Comparison of ENCODE assay signal across 29 cellular contexts in the genomic region with DNA sequence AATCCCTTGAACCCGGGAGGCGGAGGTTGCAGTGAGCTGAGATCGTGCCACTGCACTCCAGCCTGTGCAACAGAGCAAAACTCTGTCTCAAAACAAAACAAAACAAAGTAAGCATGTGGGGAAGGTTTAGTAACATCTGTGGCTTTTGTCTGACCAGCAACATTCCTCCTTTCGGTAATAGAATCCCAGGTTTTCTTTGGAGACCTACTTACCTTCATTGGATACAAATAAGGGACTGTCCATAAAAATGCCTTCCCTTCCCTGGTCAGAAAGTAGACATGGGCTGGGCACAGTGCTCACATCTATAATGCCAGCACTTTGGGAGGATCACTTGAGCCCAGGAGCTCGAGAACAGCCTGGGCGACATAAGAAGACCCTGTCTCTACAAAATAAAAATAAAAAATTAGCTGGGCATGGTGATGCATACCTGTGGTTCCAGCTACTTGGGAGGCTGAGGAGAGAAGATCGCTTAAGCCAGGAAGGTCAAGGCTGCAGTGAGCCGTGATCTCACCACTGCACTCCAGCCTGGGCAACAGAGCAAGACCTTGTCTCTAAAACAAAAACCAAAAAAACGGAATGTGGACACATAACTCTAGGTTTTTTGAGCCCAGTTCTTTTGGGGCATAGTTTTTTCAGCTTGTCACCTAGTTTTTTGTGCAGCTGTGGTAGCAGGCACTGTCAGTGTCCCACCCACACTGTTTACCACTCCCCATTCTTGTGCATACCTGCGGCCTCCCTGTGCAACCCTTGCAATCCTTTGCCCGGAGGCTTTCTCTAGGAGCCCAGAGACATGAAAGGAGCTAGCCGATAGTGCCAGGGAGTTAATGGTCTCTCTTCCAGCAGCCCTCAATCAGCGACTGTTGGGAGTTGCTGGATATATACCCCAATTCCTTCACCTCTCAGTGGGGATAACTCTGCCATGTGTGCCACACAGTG. TPM values are rescaled to one million over a fixed set of nuclear protein-coding genes. Genes with fewer than 3 reads are reported as not detected.
DNase-seq lines count a peak whose midpoint lies in the region; ATAC-seq and TF ChIP-seq lines count a peak whose summit lies in the region.
"Had no signal": no experiment of that assay in that cellular context is flagged by ENCODE, and none has a peak within 500 bp of the region (broad histone marks: within the 10 kb centered on the region; RNA-seq: fewer than 3 reads in every experiment).

No MANE protein-coding gene starts in this region.

- BruUV-seq in Caco-2 (replicated peaks; lab: Mats Ljungman, UMichigan) = no TSS peak
- BruUV-seq in PC-3 (replicated peaks; lab: Mats Ljungman, UMichigan) = no TSS peak

- H3K9me2 ChIP-seq in PC-3 (replicated peaks; ENCODE audit: low read length) = no peaks in the 10 kb centered on the region

- no peaks in the 10 kb centered on the region for H4K20me1 ChIP-seq in PC-3 (ENCODE audit: low read length)

- H3F3A ChIP-seq in PC-3 (ENCODE audit: low read length, unreplicated experiment) = no peaks in the 10 kb centered on the region

- H3K4me3 Mint-ChIP-seq in Caco-2 (ENCODE audit: unreplicated experiment) = no peak overlapping the region
- H3K4me3 Mint-ChIP-seq in activated CD4-positive, alpha-beta memory T cell treated with anti-CD3 and anti-CD28 coated beads for 36 hours = no peak overlapping the region
- H3K4me3 Mint-ChIP-seq: activated naive CD4-positive, alpha-beta T cell treated with anti-CD3 and anti-CD28 coated beads, Interleukin-2, amount 10 ng/mL, durations not matched to agents 7 days and 5 days; naive B cell; stimulated activated naive CD8-positive, alpha-beta T cell treated with anti-CD3 and anti-CD28 coated beads, Interleukin-15, Interleukin-2, amounts not matched to agents 100 ng/mL and 50 ng/mL, for 24 hours; T-cell had no signal

- no peak overlapping the region for H3K4me3 ChIP-seq in Caco-2 (ENCODE audit: low read depth, low read length)
- H3K4me3 ChIP-seq in PC-3 (ENCODE audit: low read length) = no peak overlapping the region
- H3K4me3 ChIP-seq in choroid plexus epithelial cell (ENCODE audit: low read depth, low read length) = no peak overlapping the region
- H3K4me3 ChIP-seq: transverse colon had no signal

- CTCF ChIA-PET in Caco-2 (lab: Charles Lee) = interaction anchor here (0.6 kb wide), 1 partner anchor 84 kb away, joined by 3 read pairs; no protein-coding TSS in a partner anchor
- CTCF ChIA-PET in PC-3 (lab: Charles Lee) = no interaction called here
- CTCF ChIA-PET in activated CD4-positive, alpha-beta memory T cell treated with anti-CD3 and anti-CD28 coated beads for 36 hours (lab: Charles Lee) = interaction anchor here (1.1 kb wide), 1 partner anchor 151 kb away, joined by 5 read pairs; no protein-coding TSS in a partner anchor

- H3K27me3 ChIP-seq in Caco-2 (replicated peaks; ENCODE audit: control insufficient read depth, insufficient read depth, low read length) = no peaks in the 10 kb centered on the region
- no peaks in the 10 kb centered on the region for H3K27me3 ChIP-seq in PC-3 (ENCODE audit: low read length)
- H3K27me3 ChIP-seq: transverse colon had no signal

- POLR2A ChIA-PET in Caco-2 (lab: Charles Lee) (no interaction called here), PC-3 (lab: Charles Lee; ENCODE audit: unreplicated experiment) (interaction anchor here (0.9 kb wide), 1 partner anchor 34 kb away, joined by 3 read pairs; the partner anchor contains the start of genes BAG1 and CHMP5)
- POLR2A ChIA-PET in activated CD4-positive, alpha-beta memory T cell treated with anti-CD3 and anti-CD28 coated beads for 36 hours (lab: Charles Lee) = no interaction called here

- peaks cover 14% of the 10 kb centered on the region for H3K4me1 ChIP-seq in Caco-2
- H3K4me1 ChIP-seq in PC-3 (ENCODE audit: insufficient read depth, low read length) = peaks cover 55% of the 10 kb centered on the region

- DNase-seq in Caco-2 (peak in 1 of 2 experiments; percentile 56), PC-3 (peak; percentile 6), choroid plexus epithelial cell (ENCODE audit: low read depth) (peak; percentile 27), renal cortical epithelial cell (ENCODE audit: low read depth) (peak; percentile 87), DMS 273 treated with DMSO at 0.1 percent for 48 hours (lab: John Stamatoyannopoulos, UW) (no peak)
- DNase-seq in activated CD4-positive, alpha-beta memory T cell treated with anti-CD3 and anti-CD28 coated beads for 36 hours = no peak
- DNase-seq: activated naive CD4-positive, alpha-beta T cell treated with anti-CD3 and anti-CD28 coated beads, Interleukin-2, amount 10 ng/mL, durations not matched to agents 7 days and 5 days; activated T-cell treated with anti-CD3 and anti-CD28 coated beads, Interleukin-2, amount 50 U/mL, for 48 hours; aorta; H7; KBM-7; naive B cell; NCI-H1694 treated with DMSO at 0.1 percent for 48 hours; NCI-H2171 treated with DMSO at 0.1 percent for 48 hours; NCI-H526 treated with DMSO at 0.1 percent for 48 hours; nucleus accumbens; SHP77; stimulated activated CD4-positive, alpha-beta T cell treated with anti-CD3 and anti-CD28 coated beads, Interleukin-12 subunit alpha, Interleukin-12 subunit beta, amount 100 ng/mL, for 4 hours; stimulated activated CD4-positive, alpha-beta T cell treated with anti-CD3 and anti-CD28 coated beads, Interleukin-4, amount 100 ng/mL, for 4 hours; T-cell; transverse colon had no signal

- H3K9me3 ChIP-seq in Caco-2 = no peaks in the 10 kb centered on the region
- H3K9me3 ChIP-seq in PC-3 (ENCODE audit: low read length) = no peaks in the 10 kb centered on the region
- H3K9me3 ChIP-seq: transverse colon had no signal

- H3K4me2 ChIP-seq in PC-3 (ENCODE audit: low read length) = no peak overlapping the region

- H3K9ac ChIP-seq in PC-3 (ENCODE audit: low read length) = peak overlapping the region; percentile 71; the same call in 1 of the 2 replicates

- ATAC-seq in PC-3 = no peak
- ATAC-seq in HG03571 (IDR thresholded peaks at IDR 0.05; ENCODE audit: unreplicated experiment) = no peak
- no peak for ATAC-seq in HG02759 (IDR thresholded peaks at IDR 0.05; ENCODE audit: unreplicated experiment)
- ATAC-seq: T-cell had no signal

- H2AFZ ChIP-seq in PC-3 (ENCODE audit: low read length) = no peak overlapping the region

- no peaks in the 10 kb centered on the region for H3K9me3 Mint-ChIP-seq in Caco-2 (ENCODE audit: unreplicated experiment)
- H3K9me3 Mint-ChIP-seq in activated CD4-positive, alpha-beta memory T cell treated with anti-CD3 and anti-CD28 coated beads for 36 hours = no peaks in the 10 kb centered on the region
- H3K9me3 Mint-ChIP-seq: activated naive CD4-positive, alpha-beta T cell treated with anti-CD3 and anti-CD28 coated beads, Interleukin-2, amount 10 ng/mL, durations not matched to agents 7 days and 5 days; naive B cell; stimulated activated naive CD8-positive, alpha-beta T cell treated with anti-CD3 and anti-CD28 coated beads, Interleukin-15, Interleukin-2, amounts not matched to agents 100 ng/mL and 50 ng/mL, for 24 hours; T-cell had no signal

- intact Hi-C loops in Caco-2 (cut with micrococcal nuclease; ENCODE audit: unreplicated experiment) = no loop called here
- intact Hi-C loops in PC-3 (cut with micrococcal nuclease) = no loop called here
- intact Hi-C loops in activated CD4-positive, alpha-beta memory T cell treated with anti-CD3 and anti-CD28 coated beads for 36 hours (cut with micrococcal nuclease) = no loop called here

- H3K27me3 Mint-ChIP-seq in Caco-2 (ENCODE audit: insufficient read depth, unreplicated experiment) = peaks cover 4% of the 10 kb centered on the region
- peaks cover 3% of the 10 kb centered on the region for H3K27me3 Mint-ChIP-seq in activated CD4-positive, alpha-beta memory T cell treated with anti-CD3 and anti-CD28 coated beads for 36 hours

- peak overlapping the region; percentile 65 for H3K27ac Mint-ChIP-seq in Caco-2 (ENCODE audit: unreplicated experiment)
- H3K27ac Mint-ChIP-seq in activated CD4-positive, alpha-beta memory T cell treated with anti-CD3 and anti-CD28 coated beads for 36 hours = no peak overlapping the region
- H3K27ac Mint-ChIP-seq: activated naive CD4-positive, alpha-beta T cell treated with anti-CD3 and anti-CD28 coated beads, Interleukin-2, amount 10 ng/mL, durations not matched to agents 7 days and 5 days; stimulated activated naive CD8-positive, alpha-beta T cell treated with anti-CD3 and anti-CD28 coated beads, Interleukin-15, Interleukin-2, amounts not matched to agents 100 ng/mL and 50 ng/mL, for 24 hours; T-cell had no signal

- TF ChIP-seq CTCF in Caco-2 (IDR thresholded peaks at IDR 0.05; ENCODE audit: insufficient read depth in 1 of 2, low read depth in 1 of 2, low read length in 1 of 2, severe bottlenecking in 1 of 2, unreplicated experiment in 1 of 2) (no peak), PC-3 (conservative IDR thresholded peaks at IDR 0.05; ENCODE audit: low read depth, low read length) (no peak), choroid plexus epithelial cell (conservative IDR thresholded peaks at IDR 0.05; ENCODE audit: low read depth, low read length) (no peak)

- H3K36me3 Mint-ChIP-seq in Caco-2 (ENCODE audit: insufficient read depth, unreplicated experiment) = peaks cover 10% of the 10 kb centered on the region
- no peaks in the 10 kb centered on the region for H3K36me3 Mint-ChIP-seq in activated CD4-positive, alpha-beta memory T cell treated with anti-CD3 and anti-CD28 coated beads for 36 hours
- H3K36me3 Mint-ChIP-seq: activated naive CD4-positive, alpha-beta T cell treated with anti-CD3 and anti-CD28 coated beads, Interleukin-2, amount 10 ng/mL, durations not matched to agents 7 days and 5 days; naive B cell; T-cell had no signal

- peak overlapping the region; percentile 98 for H3K27ac ChIP-seq in PC-3 (ENCODE audit: low read length)

- H3K36me3 ChIP-seq in Caco-2 (ENCODE audit: control insufficient read depth, insufficient read depth, low read length) (no peaks in the 10 kb centered on the region), PC-3 (ENCODE audit: low read depth, low read length) (no peaks in the 10 kb centered on the region)
- H3K36me3 ChIP-seq: transverse colon had no signal

- no peaks in the 10 kb centered on the region for H3K79me2 ChIP-seq in PC-3 (ENCODE audit: low read length)

- peaks cover 10% of the 10 kb centered on the region for H3K4me1 Mint-ChIP-seq in Caco-2 (ENCODE audit: low read depth, unreplicated experiment)
- H3K4me1 Mint-ChIP-seq in activated CD4-positive, alpha-beta memory T cell treated with anti-CD3 and anti-CD28 coated beads for 36 hours (ENCODE audit: low read depth) = no peaks in the 10 kb centered on the region

RNA-seq across cellular contexts. Expression of gene SPINK4, which starts 8.9 kb away (rescaled TPM):
- total RNA-seq in Caco-2 (2022) (0.97 and 2.1 TPM in 2 replicates), PC-3 (2014; rRNA removed) (not detected in 2 replicates), renal cortical epithelial cell (not detected in 2 replicates)
- total RNA-seq in activated CD4-positive, alpha-beta memory T cell treated with anti-CD3 and anti-CD28 coated beads for 36 hours = not detected
- total RNA-seq: activated CD8-positive, alpha-beta memory T cell treated with anti-CD3 and anti-CD28 coated beads for 36 hours; aorta; fibroblast of lung; G401; glomerular endothelial cell; H7; mesenteric fat pad; T-cell had no signal

RNA-seq across cellular contexts. Expression of gene BAG1, which starts 33.5 kb away (rescaled TPM):
- total RNA-seq in Caco-2 (2022) (51.2 and 62.1 TPM in 2 replicates), PC-3 (2014; rRNA removed) (103 and 132 TPM in 2 replicates), renal cortical epithelial cell (14.4 and 50.9 TPM in 2 replicates)
- 10 to 100 TPM; 52.7 to 56.6 TPM for total RNA-seq in activated CD4-positive, alpha-beta memory T cell treated with anti-CD3 and anti-CD28 coated beads for 36 hours

RNA-seq across cellular contexts. Expression of gene CHMP5, which starts 33.8 kb away (rescaled TPM):
- 52.5 and 58.3 TPM in 2 replicates for total RNA-seq in Caco-2 (2022)
- 64.2 and 65.0 TPM in 2 replicates for total RNA-seq in PC-3 (2014; rRNA removed)
- total RNA-seq in renal cortical epithelial cell = 161 and 196 TPM in 2 replicates
- total RNA-seq in activated CD4-positive, alpha-beta memory T cell treated with anti-CD3 and anti-CD28 coated beads for 36 hours = 100 to 1,000 TPM; 116 to 119 TPM

RNA-seq across cellular contexts. Expression of gene NFX1, which starts 59.3 kb away (rescaled TPM):
- total RNA-seq in Caco-2 (2022) (32.6 TPM in 2 replicates), PC-3 (2014; rRNA removed) (12.5 and 15.4 TPM in 2 replicates), renal cortical epithelial cell (16.3 and 34.8 TPM in 2 replicates)
- 10 to 100 TPM; 36.5 to 38.6 TPM for total RNA-seq in activated CD4-positive, alpha-beta memory T cell treated with anti-CD3 and anti-CD28 coated beads for 36 hours

Comparison
In these comparisons a context has a peak if more than half of its experiments do, and no peak if none do; other contexts are left out.
1. DNase-seq: peak in PC-3 (single experiment), choroid plexus epithelial cell (single experiment) and renal cortical epithelial cell (single experiment); none in DMS 273 treated with DMSO at 0.1 percent for 48 hours (single experiment) and activated CD4-positive, alpha-beta memory T cell treated with anti-CD3 and anti-CD28 coated beads for 36 hours (single experiment).